In the genomic region with DNA sequence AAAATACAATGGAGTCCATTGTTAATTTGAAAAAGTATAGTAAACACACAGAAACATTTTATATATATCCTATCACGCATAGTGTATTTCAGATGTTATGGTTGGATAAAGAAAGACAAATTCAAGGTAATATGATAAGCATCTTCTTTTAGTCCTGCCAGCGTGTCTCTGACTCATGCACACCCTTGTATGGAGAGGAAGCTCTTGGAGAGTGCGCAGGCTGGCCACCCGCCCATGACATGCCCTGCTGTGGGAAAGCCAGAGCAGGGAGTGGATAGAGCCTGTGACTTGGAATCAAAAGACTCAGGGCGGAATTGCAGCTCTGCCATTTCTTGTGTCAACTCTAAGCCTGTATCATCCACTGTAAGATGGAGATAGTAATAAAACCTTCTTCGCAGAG, we compare ENCODE assay signal across 8 cellular contexts. TPM values are rescaled to one million over a fixed set of nuclear protein-coding genes. Genes with fewer than 3 reads are reported as not detected.
DNase-seq lines count a peak whose midpoint lies in the region; ATAC-seq and TF ChIP-seq lines count a peak whose summit lies in the region.

No MANE protein-coding gene starts in this region.

- H2BK15ac ChIP-seq in IMR-90 (ENCODE audit: low read depth, low read length) (peak overlapping the region; percentile 88; the same call in 1 of the 3 replicates), mesendoderm (replicated peaks; ENCODE audit: low read depth) (no peak overlapping the region)

- H2BK20ac ChIP-seq in IMR-90 (ENCODE audit: low read depth, low read length): peak overlapping the region; percentile 91

- H3K27ac ChIP-seq in A673 (ENCODE audit: low read depth, low read length, poor library complexity, severe bottlenecking) (no peak overlapping the region), IMR-90 (ENCODE audit: insufficient read depth, low read length) (peak overlapping the region; percentile 35; the same call in 1 of the 2 replicates), breast epithelium (peak overlapping the region; percentile 76 to 83), mesendoderm (ENCODE audit: low read depth, low read length) (no peak overlapping the region)

- TF ChIP-seq RAD21 in IMR-90 (IDR thresholded peaks at IDR 0.05; ENCODE audit: low read length): no peak

- H2AFZ ChIP-seq in IMR-90 (replicated peaks; ENCODE audit: low read length, poor library complexity): no peak overlapping the region

- peak; percentile 62 for DNase-seq in A673 (ENCODE audit: low spot score)
- DNase-seq in IMR-90: peak; percentile 95
- DNase-seq in breast epithelium (ENCODE audit: low spot score in 2 of 2): peak; percentile 83 to 84
- peak; percentile 79 for DNase-seq in medulla oblongata (ENCODE audit: extremely low spot score)
- DNase-seq in mesendoderm: no peak

- H3K4me1 ChIP-seq in A673 (ENCODE audit: insufficient read depth, low read length, poor library complexity, severe bottlenecking) (peaks cover 4% of the 10 kb centered on the region), IMR-90 (ENCODE audit: control insufficient read depth, insufficient read depth, low read length) (peaks cover 20% of the 10 kb centered on the region), breast epithelium (peaks cover 0 to 3% of the 10 kb centered on the region in 2 donors), mesendoderm (ENCODE audit: control insufficient read depth, low read depth, low read length) (no peaks in the 10 kb centered on the region)

- peak overlapping the region; percentile 67 for H3K14ac ChIP-seq in IMR-90 (replicated peaks; ENCODE audit: low read depth, low read length)

- peak overlapping the region; percentile 88; the same call in 1 of the 2 replicates for H2AK5ac ChIP-seq in IMR-90 (ENCODE audit: low read depth, low read length)
- H2AK5ac ChIP-seq in mesendoderm (ENCODE audit: low read length): no peak overlapping the region

- no peaks in the 10 kb centered on the region for H4K20me1 ChIP-seq in IMR-90 (ENCODE audit: insufficient read depth, low read length)

- CTCF ChIA-PET in A673 (lab: Charles Lee): no interaction called here
- CTCF ChIA-PET in IMR-90 (lab: Yijun Ruan, JAX): interaction anchor here (0.7 kb wide), 1 partner anchor 19 kb away, joined by 4 read pairs; no protein-coding TSS in a partner anchor

- H3K23ac ChIP-seq in IMR-90 (ENCODE audit: low read depth, low read length): peak overlapping the region; percentile 47; the same call in 1 of the 2 replicates
- H3K23ac ChIP-seq in mesendoderm (ENCODE audit: low read length): no peak overlapping the region

- intact Hi-C loops in A673 (cut with micrococcal nuclease; ENCODE audit: unreplicated experiment) (no loop called here), IMR-90 (cut with micrococcal nuclease) (loop anchor here (5.0 kb wide), 1 partner anchor 44 kb away; a partner anchor contains a TSS), breast epithelium (cut with DNase I; ENCODE audit: low total_unique reads) (no loop called here)

- H3K36me3 ChIP-seq in A673 (ENCODE audit: insufficient read depth, low read length, poor library complexity, severe bottlenecking) (no peaks in the 10 kb centered on the region), IMR-90 (ENCODE audit: control insufficient read depth, insufficient read depth, low read length) (no peaks in the 10 kb centered on the region), breast epithelium (no peaks in the 10 kb centered on the region), mesendoderm (ENCODE audit: control insufficient read depth, insufficient read depth, low read length) (no peaks in the 10 kb centered on the region)

- ATAC-seq in IMR-90 (ENCODE audit: low read depth) (peak; percentile 71), HG03342 (IDR thresholded peaks at IDR 0.05; ENCODE audit: unreplicated experiment) (no peak), GM18858 (IDR thresholded peaks at IDR 0.05; ENCODE audit: unreplicated experiment) (no peak), GM18502 (IDR thresholded peaks at IDR 0.05; ENCODE audit: poor library complexity, unreplicated experiment) (no peak)

- H3K79me2 ChIP-seq in mesendoderm (ENCODE audit: control insufficient read depth, insufficient read depth, low read length): no peaks in the 10 kb centered on the region

- BruUV-seq in A673 (replicated peaks; lab: Mats Ljungman, UMichigan) (no TSS peak), IMR-90 (replicated peaks; lab: Mats Ljungman, UMichigan) (no TSS peak)

- peak overlapping the region; percentile 84 for H2BK120ac ChIP-seq in IMR-90 (ENCODE audit: low read depth, low read length)
- H2BK120ac ChIP-seq in mesendoderm (ENCODE audit: low read depth, low read length): no peak overlapping the region

- H3K27me3 ChIP-seq in A673 (replicated peaks; ENCODE audit: insufficient read depth, low read depth, low read length, poor library complexity): no peaks in the 10 kb centered on the region
- H3K27me3 ChIP-seq in IMR-90 (ENCODE audit: control insufficient read depth, insufficient read depth, low read length): no peaks in the 10 kb centered on the region
- no peaks in the 10 kb centered on the region for H3K27me3 ChIP-seq in breast epithelium
- no peaks in the 10 kb centered on the region for H3K27me3 ChIP-seq in mesendoderm (ENCODE audit: insufficient read depth, low read length, poor library complexity)

- peak overlapping the region; percentile 30; the same call in 1 of the 2 replicates for H4K91ac ChIP-seq in IMR-90 (ENCODE audit: insufficient read depth, low read depth, low read length)

- TF ChIP-seq CTCF in A673 (conservative IDR thresholded peaks at IDR 0.05; ENCODE audit: low read depth, low read length) (no peak), IMR-90 (conservative IDR thresholded peaks at IDR 0.05; ENCODE audit: low read depth, low read length) (no peak), breast epithelium (IDR thresholded peaks at IDR 0.05) (no peak)

- H3K9me3 ChIP-seq in A673 (ENCODE audit: low read depth, low read length, poor library complexity, severe bottlenecking) (no peaks in the 10 kb centered on the region), IMR-90 (ENCODE audit: control insufficient read depth, insufficient read depth, low read length) (no peaks in the 10 kb centered on the region), breast epithelium (no peaks in the 10 kb centered on the region)

- H4K8ac ChIP-seq in IMR-90 (ENCODE audit: low read depth in 2 of 2, low read length in 2 of 2) (peak overlapping the region; percentile 60 to 86; a peak in 3 of 4 replicates), mesendoderm (ENCODE audit: low read depth, low read length) (no peak overlapping the region)

- peaks cover 26% of the 10 kb centered on the region for H3K9me1 ChIP-seq in IMR-90 (ENCODE audit: insufficient read depth, low read length)

- H3K9ac ChIP-seq in IMR-90 (ENCODE audit: low read depth, low read length) (no peak overlapping the region), mesendoderm (ENCODE audit: low read length) (no peak overlapping the region)

- TF ChIP-seq POLR2A in IMR-90 (IDR thresholded peaks at IDR 0.05; ENCODE audit: low read depth, low read length) (no peak), breast epithelium (IDR thresholded peaks at IDR 0.05) (no peak)

- H4K5ac ChIP-seq in IMR-90 (ENCODE audit: low read depth, low read length) (peak overlapping the region; percentile 77; the same call in 1 of the 2 replicates), mesendoderm (ENCODE audit: low read length) (no peak overlapping the region)

- H2BK5ac ChIP-seq in IMR-90 (ENCODE audit: low read depth, low read length, poor library complexity, severe bottlenecking) (peak overlapping the region; percentile 53), mesendoderm (ENCODE audit: low read length) (no peak overlapping the region)

- H3K4me3 ChIP-seq in A673 (ENCODE audit: low read depth, low read length, poor library complexity, severe bottlenecking) (no peak overlapping the region), IMR-90 (ENCODE audit: insufficient read depth, low read depth, low read length) (no peak overlapping the region), breast epithelium (no peak overlapping the region), mesendoderm (ENCODE audit: low read length) (no peak overlapping the region)

- POLR2A ChIA-PET in A673 (lab: Charles Lee; ENCODE audit: low non-redundant PET): no interaction called here
- POLR2A ChIA-PET in IMR-90 (lab: Charles Lee; ENCODE audit: unreplicated experiment): no interaction called here

- dilution Hi-C loops in IMR-90 (cut with HindIII; ENCODE audit: low sequenced_read_pairs, unreplicated experiment): no loop called here

- whole genome bisulfite sequencing in IMR-90 (ENCODE audit: extremely low coverage in 2 of 2, insufficient read length in 1 of 2), 2 experiments: no CpG with 5 or more reads among the region's 6 CpGs
- no CpG with 5 or more reads among the region's 6 CpGs for WGBS in mesendoderm (ENCODE audit: extremely low coverage, insufficient coverage, low lambda C conversion rate)

- in situ Hi-C loops in IMR-90 (cut with MboI; ENCODE audit: low sequenced_read_pairs): no loop called here

- H3K79me1 ChIP-seq in IMR-90 (ENCODE audit: low read depth in 1 of 2, low read length in 2 of 2): peaks cover 0 to 13% of the 10 kb centered on the region in 2 experiments; a peak in 2 of 4 replicates
- no peaks in the 10 kb centered on the region for H3K79me1 ChIP-seq in mesendoderm (ENCODE audit: low read length)

- peak overlapping the region; percentile 39; the same call in 1 of the 2 replicates for H3K56ac ChIP-seq in IMR-90 (ENCODE audit: extremely low read depth, insufficient read depth, low read length)
- H3K56ac ChIP-seq in mesendoderm (ENCODE audit: low read length): no peak overlapping the region

- H3K4ac ChIP-seq in IMR-90 (ENCODE audit: low read depth, low read length): peak overlapping the region; percentile 75
- no peak overlapping the region for H3K4ac ChIP-seq in mesendoderm (ENCODE audit: low read depth, low read length)

- H3K4me2 ChIP-seq in IMR-90 (ENCODE audit: low read depth, low read length): no peak overlapping the region
- no peak overlapping the region for H3K4me2 ChIP-seq in mesendoderm (ENCODE audit: low read length)

- H2AK9ac ChIP-seq in IMR-90 (replicated peaks; ENCODE audit: low read depth, low read length, poor library complexity): peak overlapping the region; percentile 53

- H3K18ac ChIP-seq in IMR-90 (ENCODE audit: low read depth, low read length): peak overlapping the region; percentile 58
- H3K18ac ChIP-seq in mesendoderm (ENCODE audit: low read length): no peak overlapping the region

RNA-seq across cellular contexts. Expression of a gene that starts 23.0 kb away (rescaled TPM):
- total RNA-seq in A673 (2021) (157 and 158 TPM in 2 replicates), IMR-90 (2012; rRNA removed) (440 and 446 TPM in 2 replicates), breast epithelium (100 to 1,000 TPM in 2 of 3 donors, 10 to 100 TPM in 1; 82.6 to 121 (median 102) TPM)
- 179 and 203 TPM in 2 replicates for polyA plus RNA-seq in IMR-90 (2012; rRNA removed)
- polyA plus RNA-seq in IMR-90 (2012; cell fraction: cytosol; rRNA removed): 129 and 134 TPM in 2 replicates
- 177 and 240 TPM in 2 replicates for polyA plus RNA-seq in IMR-90 (2012; cell fraction: nucleus; rRNA removed; ENCODE audit: low replicate concordance)
- polyA plus RNA-seq in mesendoderm (2013, experiment 1 of 2): 44.8 TPM
- polyA plus RNA-seq in mesendoderm (2013, experiment 2 of 2): 44.9 TPM

RNA-seq across cellular contexts. Expression of a gene that starts 42.7 kb away (rescaled TPM):
- total RNA-seq in A673 (2021): 396 and 438 TPM in 2 replicates
- 223 and 266 TPM in 2 replicates for total RNA-seq in IMR-90 (2012; rRNA removed)
- polyA plus RNA-seq in IMR-90 (2012; rRNA removed): 186 and 217 TPM in 2 replicates
- 130 and 232 TPM in 2 replicates for polyA plus RNA-seq in IMR-90 (2012; cell fraction: cytosol; rRNA removed)
- 35.9 and 97.3 TPM in 2 replicates for polyA plus RNA-seq in IMR-90 (2012; cell fraction: nucleus; rRNA removed; ENCODE audit: low replicate concordance)
- total RNA-seq in breast epithelium: 100 to 1,000 TPM; 384 to 521 (median 495) TPM
- 358 TPM for polyA plus RNA-seq in mesendoderm (2013, experiment 1 of 2)
- polyA plus RNA-seq in mesendoderm (2013, experiment 2 of 2): 356 TPM

RNA-seq across cellular contexts. Expression of a gene that starts 52.3 kb away (rescaled TPM):
- total RNA-seq in A673 (2021): 46.3 and 52.2 TPM in 2 replicates
- total RNA-seq in IMR-90 (2012; rRNA removed): 25.8 and 26.0 TPM in 2 replicates
- polyA plus RNA-seq in IMR-90 (2012; rRNA removed): 25.9 and 30.5 TPM in 2 replicates
- 16.8 and 25.4 TPM in 2 replicates for polyA plus RNA-seq in IMR-90 (2012; cell fraction: cytosol; rRNA removed)
- polyA plus RNA-seq in IMR-90 (2012; cell fraction: nucleus; rRNA removed; ENCODE audit: low replicate concordance): 11.2 and 17.5 TPM in 2 replicates
- total RNA-seq in breast epithelium: 10 to 100 TPM; 32.3 to 40.5 (median 32.8) TPM
- polyA plus RNA-seq in mesendoderm (2013, experiment 1 of 2): 25.1 TPM
- polyA plus RNA-seq in mesendoderm (2013, experiment 2 of 2): 25.3 TPM

Comparison
In these comparisons a context has a peak if more than half of its experiments do, and no peak if none do; other contexts are left out.
1. H3K27ac ChIP-seq: peak in IMR-90 (single experiment) and breast epithelium (2 of 2); none in A673 (single experiment) and mesendoderm (single experiment).